ENCODE assay signal across 8 cellular contexts in genomic region chr3:119469378-119470189, GRCh38. TPM values are rescaled to one million over a fixed set of nuclear protein-coding genes. Genes with fewer than 3 reads are reported as not detected.
DNase-seq lines count a peak whose midpoint lies in the region; ATAC-seq and TF ChIP-seq lines count a peak whose summit lies in the region.

No MANE protein-coding gene starts in this region.

- H3K27me3 Mint-ChIP-seq in activated naive CD4-positive, alpha-beta T cell treated with anti-CD3 and anti-CD28 coated beads for 36 hours (ENCODE audit: low read depth), result no peaks in the 10 kb centered on the region
- no peaks in the 10 kb centered on the region for H3K27me3 Mint-ChIP-seq in natural killer cell (ENCODE audit: low read depth in 2 of 2)

- TF ChIP-seq RAD21 in SK-N-SH (IDR thresholded peaks at IDR 0.05; ENCODE audit: low read length), result no peak

- H3K9me3 Mint-ChIP-seq in activated naive CD4-positive, alpha-beta T cell treated with anti-CD3 and anti-CD28 coated beads for 36 hours, result no peaks in the 10 kb centered on the region
- no peaks in the 10 kb centered on the region for H3K9me3 Mint-ChIP-seq in natural killer cell

- intact Hi-C loops in activated naive CD4-positive, alpha-beta T cell treated with anti-CD3 and anti-CD28 coated beads for 36 hours (cut with micrococcal nuclease), result loop anchor here (1.0 to 10.0 kb wide), 3 partner anchors 29 to 1275 kb away; partner anchors contain the start of genes GTF2E1, LRRC58, RABL3 and TIMMDC1
- intact Hi-C loops in natural killer cell (cut with micrococcal nuclease), result loop anchor here (1.0 kb wide), 1 partner anchor 29 kb away; the partner anchor contains the start of gene TIMMDC1

- peak overlapping the region; percentile 79 for H3K9ac ChIP-seq in SK-N-SH

- peak overlapping the region; percentile 86 for H3K4me2 ChIP-seq in SK-N-SH

- H3K79me2 ChIP-seq in SK-N-SH (ENCODE audit: insufficient read depth), result no peaks in the 10 kb centered on the region; the same call in 1 of the 2 replicates

- CTCF ChIA-PET in activated naive CD4-positive, alpha-beta T cell treated with anti-CD3 and anti-CD28 coated beads for 36 hours (lab: Charles Lee), result interaction anchor here (1.0 to 3.1 kb wide), 2 partner anchors 29 to 221 kb away, joined by 3 to 9 read pairs; partner anchors contain the start of gene TIMMDC1
- CTCF ChIA-PET in SK-N-SH (lab: Yijun Ruan, JAX), result interaction anchor here (0.6 to 1.3 kb wide), 6 partner anchors 10 to 212 kb away, joined by 3 to 4 read pairs (median 3); no protein-coding TSS in a partner anchor

- H3K36me3 ChIP-seq in SK-N-SH (replicated peaks in 1 of 2; ENCODE audit: control insufficient read depth in 1 of 2, insufficient read depth in 2 of 2, low read length in 1 of 2) (peaks cover 17 to 22% of the 10 kb centered on the region in 2 experiments), esophagus (ENCODE audit: control insufficient read depth in 2 of 2, insufficient read depth in 2 of 2, low read length in 1 of 2) (peaks cover 2 to 6% of the 10 kb centered on the region in 2 donors)

- H3K27ac Mint-ChIP-seq in activated naive CD4-positive, alpha-beta T cell treated with anti-CD3 and anti-CD28 coated beads for 36 hours, result peak overlapping the region; percentile 90
- H3K27ac Mint-ChIP-seq in natural killer cell, result peak overlapping the region; percentile 84 to 89

- peak overlapping the region; percentile 90 for H2AFZ ChIP-seq in SK-N-SH (ENCODE audit: low read depth)

- H3K4me1 ChIP-seq in SK-N-SH (ENCODE audit: control insufficient read depth in 1 of 2, insufficient read depth in 2 of 2, low read depth in 1 of 2, low read length in 1 of 2) (peaks cover 0 to 18% of the 10 kb centered on the region in 2 experiments; a peak in 2 of 4 replicates), esophagus (ENCODE audit: control insufficient read depth in 2 of 2, insufficient read depth in 2 of 2, low read length in 1 of 2) (peaks cover 0 to 3% of the 10 kb centered on the region in 2 donors)

- no peaks in the 10 kb centered on the region for H4K20me1 ChIP-seq in SK-N-SH (ENCODE audit: insufficient read depth)

- 0 out of 2 replicates have a peak, but pooled peaks have one; percentile 5 for TF ChIP-seq CTCF in SK-N-SH (IDR thresholded peaks at IDR 0.05)
- TF ChIP-seq CTCF in natural killer cell (IDR thresholded peaks at IDR 0.05), result no peak

- H3K27ac ChIP-seq in SK-N-SH (ENCODE audit: low read depth in 2 of 2, low read length in 1 of 2), result peak overlapping the region; percentile 57 to 66; a peak in 3 of 4 replicates
- peak overlapping the region; percentile 62 to 74 for H3K27ac ChIP-seq in esophagus (ENCODE audit: low read depth in 2 of 2, low read length in 1 of 2)

- POLR2A ChIA-PET in SK-N-SH (lab: Yijun Ruan, JAX), result interaction anchor here (0.8 to 1.8 kb wide), 3 partner anchors 19 to 175 kb away, joined by 3 to 10 read pairs (median 3); partner anchors contain the start of gene TIMMDC1

- H3K27me3 ChIP-seq in SK-N-SH (ENCODE audit: insufficient read depth) (no peaks in the 10 kb centered on the region), esophagus (ENCODE audit: control insufficient read depth in 1 of 2, insufficient read depth in 2 of 2, low read length in 2 of 2) (no peaks in the 10 kb centered on the region)

- peak; percentile 42 for ATAC-seq in HG02981 (IDR thresholded peaks at IDR 0.05; ENCODE audit: unreplicated experiment)
- ATAC-seq in natural killer cell, result peak in 1 of 3 donors; percentile 45

- peak overlapping the region; percentile 85 for H3K4me3 Mint-ChIP-seq in activated naive CD4-positive, alpha-beta T cell treated with anti-CD3 and anti-CD28 coated beads for 36 hours
- H3K4me3 Mint-ChIP-seq in natural killer cell, result peak overlapping the region; percentile 93

- TF ChIP-seq EP300 in SK-N-SH (IDR thresholded peaks at IDR 0.05; ENCODE audit: borderline replicate concordance in 1 of 2, low read depth in 1 of 2, low read length in 1 of 2), result no peak

- peak overlapping the region; percentile 79 to 82 for H3K4me3 ChIP-seq in SK-N-SH (ENCODE audit: low read depth in 2 of 2, low read length in 1 of 2)
- H3K4me3 ChIP-seq in esophagus (ENCODE audit: low read depth in 1 of 2, low read length in 2 of 2), result peak overlapping the region; percentile 82 to 93

- peaks cover 31% of the 10 kb centered on the region for H3K4me1 Mint-ChIP-seq in activated naive CD4-positive, alpha-beta T cell treated with anti-CD3 and anti-CD28 coated beads for 36 hours (ENCODE audit: low read depth)
- H3K4me1 Mint-ChIP-seq in natural killer cell, result peaks cover 28 to 34% of the 10 kb centered on the region in 2 donors

- H3K9me3 ChIP-seq in SK-N-SH, result no peaks in the 10 kb centered on the region
- no peaks in the 10 kb centered on the region for H3K9me3 ChIP-seq in esophagus (ENCODE audit: control insufficient read depth in 2 of 2, insufficient read depth in 1 of 2, low read depth in 1 of 2, low read length in 1 of 2)

- no peaks in the 10 kb centered on the region for H3F3A ChIP-seq in SK-N-SH (replicated peaks; ENCODE audit: insufficient read depth)

- DNase-seq in activated naive CD4-positive, alpha-beta T cell treated with anti-CD3 and anti-CD28 coated beads for 36 hours, result no peak
- no peak for DNase-seq in activated naive CD4-positive, alpha-beta T cell treated with Interleukin-2 at 50 U/mL for 16 hours
- DNase-seq in SK-N-SH (no peak), natural killer cell (no peak), cortex of kidney (lab: John Stamatoyannopoulos, UW) (no peak), 8988T (no peak)

- 19% methylated on average over 14 of the region's 17 CpGs for WGBS in SK-N-SH (ENCODE audit: low lambda C conversion rate)
- WGBS in esophagus, 2 donors, result 13 to 15% methylated on average over 17 of the region's 17 CpGs

- H3K36me3 Mint-ChIP-seq in activated naive CD4-positive, alpha-beta T cell treated with anti-CD3 and anti-CD28 coated beads for 36 hours (ENCODE audit: low read depth), result peaks cover 3% of the 10 kb centered on the region
- H3K36me3 Mint-ChIP-seq in natural killer cell, result peaks cover 13% of the 10 kb centered on the region

- no peaks in the 10 kb centered on the region for H3K9me2 ChIP-seq in SK-N-SH

TF ChIP-seq in SK-N-SH, 30 proteins besides CTCF, POLR2A, EP300 and RAD21:
- no peak for TF ChIP-seq IRF3 (IDR thresholded peaks at IDR 0.05; ENCODE audit: low read depth, low read length)
- 0 out of 2 replicates have a peak, but pooled peaks have one; percentile 1 for TF ChIP-seq GABPA (IDR thresholded peaks at IDR 0.05; ENCODE audit: low read depth)
TF ChIP-seq in SK-N-SH: peak in this region for 1.

RNA-seq across cellular contexts. Expression of gene POGLUT1, which starts 0.8 kb away (rescaled TPM):
- total RNA-seq in activated naive CD4-positive, alpha-beta T cell treated with anti-CD3 and anti-CD28 coated beads for 36 hours, result 1 to 10 TPM; 7.6 to 8.0 TPM
- polyA plus RNA-seq in SK-N-SH (2012; rRNA removed), result 12.1 and 21.0 TPM in 2 replicates
- polyA plus RNA-seq in SK-N-SH (2012; cell fraction: cytosol; rRNA removed), result 16.2 and 17.0 TPM in 2 replicates
- polyA plus RNA-seq in SK-N-SH (2012; cell fraction: nucleus; rRNA removed), result 12.6 and 31.8 TPM in 2 replicates
- 1 to 10 TPM; 5.2 to 7.8 TPM for polyA plus RNA-seq in esophagus
- total RNA-seq in natural killer cell, result 10 to 100 TPM; 29.4 to 38.1 (median 29.8) TPM

RNA-seq across cellular contexts. Expression of gene TMEM39A, which starts 6.2 kb away (rescaled TPM):
- 10 to 100 TPM; 21.4 to 26.9 TPM for total RNA-seq in activated naive CD4-positive, alpha-beta T cell treated with anti-CD3 and anti-CD28 coated beads for 36 hours
- polyA plus RNA-seq in SK-N-SH (2012; rRNA removed), result 13.2 and 19.0 TPM in 2 replicates
- 11.8 and 14.5 TPM in 2 replicates for polyA plus RNA-seq in SK-N-SH (2012; cell fraction: cytosol; rRNA removed)
- polyA plus RNA-seq in SK-N-SH (2012; cell fraction: nucleus; rRNA removed), result 45.4 and 64.9 TPM in 2 replicates
- polyA plus RNA-seq in esophagus, result 1 to 10 TPM; 4.4 to 6.2 TPM
- total RNA-seq in natural killer cell, result 10 to 100 TPM; 64.2 to 76.5 (median 64.7) TPM

RNA-seq across cellular contexts. Expression of gene TIMMDC1, which starts 28.8 kb away (rescaled TPM):
- 10 to 100 TPM; 75.6 to 83.8 TPM for total RNA-seq in activated naive CD4-positive, alpha-beta T cell treated with anti-CD3 and anti-CD28 coated beads for 36 hours
- 128 and 153 TPM in 2 replicates for polyA plus RNA-seq in SK-N-SH (2012; rRNA removed)
- polyA plus RNA-seq in SK-N-SH (2012; cell fraction: cytosol; rRNA removed), result 134 and 151 TPM in 2 replicates
- 111 and 126 TPM in 2 replicates for polyA plus RNA-seq in SK-N-SH (2012; cell fraction: nucleus; rRNA removed)
- polyA plus RNA-seq in esophagus, result 10 to 100 TPM; 46.3 to 54.8 TPM
- total RNA-seq in natural killer cell, result 10 to 100 TPM; 31.9 to 50.1 (median 34.1) TPM
